Comparison of ENCODE assay signal across 15 cellular contexts in genomic region chr4:133146192-133146573, GRCh38. TPM values are rescaled to one million over a fixed set of nuclear protein-coding genes. Genes with fewer than 3 reads are reported as not detected.
DNase-seq lines count a peak whose midpoint lies in the region; ATAC-seq, FAIRE-seq and TF ChIP-seq lines count a peak whose summit lies in the region.
"Had no signal": no experiment of that assay in that cellular context is flagged by ENCODE, and none has a peak within 500 bp of the region (broad histone marks: within the 10 kb centered on the region; RNA-seq: fewer than 3 reads in every experiment).

No MANE protein-coding gene starts in this region.

- POLR2A ChIA-PET in A549 (lab: Yijun Ruan, JAX) = no interaction called here

- peaks cover 43% of the 10 kb centered on the region for H3K4me1 Mint-ChIP-seq in mesothelial cell of epicardium

- peak overlapping the region; percentile 52 for H3K4me3 ChIP-seq in A549

- H3K4me1 ChIP-seq in A549 = 0 out of 3 replicates have a peak, but pooled peaks cover 9% of the 10 kb centered on the region

- H3K27me3 Mint-ChIP-seq in mesothelial cell of epicardium (ENCODE audit: low read depth) = peaks cover 40% of the 10 kb centered on the region

- H3K4me3 Mint-ChIP-seq in mesothelial cell of epicardium = peak overlapping the region; percentile 84
- H3K4me3 Mint-ChIP-seq: memory B cell had no signal

- TF ChIP-seq CTCF in A549 (IDR thresholded peaks at IDR 0.05) (no peak), mesothelial cell of epicardium (IDR thresholded peaks at IDR 0.05; ENCODE audit: unreplicated experiment) (no peak)

- no peak overlapping the region for H3K27ac Mint-ChIP-seq in mesothelial cell of epicardium
- H3K27ac Mint-ChIP-seq: activated T-cell treated with anti-CD3 and anti-CD28 coated beads, Interleukin-2, amount 50 U/mL, for 72 hours; CD14-positive monocyte; memory B cell had no signal

- ATAC-seq in A549 = no peak
- no peak for ATAC-seq in sciatic nerve
- ATAC-seq: activated T-cell treated with anti-CD3 and anti-CD28 coated beads, Interleukin-2, amount 50 U/mL, for 72 hours had no signal

- H3K36me3 Mint-ChIP-seq in mesothelial cell of epicardium = no peaks in the 10 kb centered on the region
- H3K36me3 Mint-ChIP-seq: memory B cell had no signal

- no peak for TF ChIP-seq POLR2A in A549 (IDR thresholded peaks at IDR 0.05; ENCODE audit: low read length)

- peak overlapping the region; percentile 91 for H3K4me2 ChIP-seq in A549

- CTCF ChIA-PET in A549 (lab: Yijun Ruan, JAX) = interaction anchor here (0.6 to 1.9 kb wide), 14 partner anchors 8 to 1855 kb away, joined by 3 to 6 read pairs (median 3); no protein-coding TSS in a partner anchor

- no peaks in the 10 kb centered on the region for H3K9me3 Mint-ChIP-seq in mesothelial cell of epicardium
- H3K9me3 Mint-ChIP-seq: activated T-cell treated with anti-CD3 and anti-CD28 coated beads, Interleukin-2, amount 50 U/mL, for 72 hours; memory B cell had no signal

- DNase-seq in A549 (ENCODE audit: low read depth in 1 of 2, low spot score in 1 of 2) (no peak), HT1080 (ENCODE audit: low read depth) (peak; percentile 7), caudate nucleus (lab: John Stamatoyannopoulos, UW) (peak in 1 of 61 donors; percentile 48), mesothelial cell of epicardium (ENCODE audit: low spot score in 2 of 2, unreplicated experiment in 2 of 2) (no peak), NCI-H1436 (lab: John Stamatoyannopoulos, UW) (no peak), epidermal melanocyte (ENCODE audit: insufficient read length, low spot score) (no peak), NCI-H774 (lab: John Stamatoyannopoulos, UW) (no peak), sciatic nerve (ENCODE audit: low spot score) (no peak)
- DNase-seq: effector CD8-positive, alpha-beta T cell; stimulated activated CD4-positive, alpha-beta T cell treated with anti-CD3 and anti-CD28 coated beads, Interleukin-4, amount 100 ng/mL, for 4 hours had no signal

- WGBS in A549 (ENCODE audit: missing lambda C conversion rate) = 8% methylated on average over 6 of the region's 6 CpGs

- no peak for FAIRE-seq in A549 (lab: Jason Lieb, UNC)
- FAIRE-seq: GM12892 had no signal

- TF ChIP-seq EP300 in A549 (IDR thresholded peaks at IDR 0.05) = no peak

- TF ChIP-seq RAD21 in A549 (conservative IDR thresholded peaks at IDR 0.05 in 1 of 2, IDR thresholded peaks at IDR 0.05 in 1 of 2) = no peak

- H3K27ac ChIP-seq in A549 (no peak overlapping the region), caudate nucleus (ENCODE audit: low read depth, low read length) (peak overlapping the region; percentile 91)

- intact Hi-C loops in sciatic nerve (cut with DNase I) = no loop called here

- H3K9me3 ChIP-seq in A549 = no peaks in the 10 kb centered on the region

TF ChIP-seq in A549, 52 proteins besides CTCF, POLR2A, EP300 and RAD21:
- no peak for TF ChIP-seq REST (IDR thresholded peaks at IDR 0.05)
- TF ChIP-seq KDM1A (IDR thresholded peaks at IDR 0.05; ENCODE audit: low read depth) = no peak
- TF ChIP-seq CEBPB (IDR thresholded peaks at IDR 0.05) = no peak
- TF ChIP-seq ESRRA (IDR thresholded peaks at IDR 0.05; ENCODE audit: borderline replicate concordance, low read length) = no peak

RNA-seq across cellular contexts. Expression of gene PCDH10, which starts 2.9 kb away (rescaled TPM):
- polyA plus RNA-seq in A549 (2011; rRNA removed) (0.37 and 0.38 TPM in 2 replicates), A549 (2017; fragmentation: RNase III; extraction: RNeasy Plus Mini Kit Qiagen cat#74134 plus additional on column Dnase treatment) (0.42 to 0.58 TPM (median 0.49 TPM) in 3 replicates)
- 0.33 and 0.36 TPM in 2 replicates for polyA plus RNA-seq in A549 (2012; cell fraction: cytosol; rRNA removed)
- 0.79 and 0.82 TPM in 2 replicates for polyA plus RNA-seq in A549 (2012; cell fraction: nucleus; rRNA removed)
- polyA minus RNA-seq in A549 (2011; rRNA and poly(A)+ RNA removed) = 0.54 TPM in 2 replicates
- not detected in 2 replicates for total RNA-seq in HT1080 (2014; rRNA removed; shearing (Covaris generic))
- polyA plus RNA-seq in HT1080 (2015; cell fraction: cytosol; rRNA removed) = not detected in 2 replicates
- not detected in 2 replicates for polyA plus RNA-seq in HT1080 (2015; cell fraction: nucleus; rRNA removed)
- total RNA-seq in mesothelial cell of epicardium (21.3 to 22.3 TPM (median 21.3 TPM) in 3 replicates), sciatic nerve (7.1 TPM)
- total RNA-seq: activated T-cell treated with anti-CD3 and anti-CD28 coated beads, Interleukin-2, amount 50 U/mL, for 72 hours; T-helper 2 cell treated with Interferon-gamma antibody and Interleukin-4, amounts not matched to agents 100 ng/mL and 5 ng/mL, for 36 hours had no signal
- polyA plus RNA-seq: CD14-positive monocyte had no signal
